19 cellular contexts compared by ENCODE assay signal in the genomic region with DNA sequence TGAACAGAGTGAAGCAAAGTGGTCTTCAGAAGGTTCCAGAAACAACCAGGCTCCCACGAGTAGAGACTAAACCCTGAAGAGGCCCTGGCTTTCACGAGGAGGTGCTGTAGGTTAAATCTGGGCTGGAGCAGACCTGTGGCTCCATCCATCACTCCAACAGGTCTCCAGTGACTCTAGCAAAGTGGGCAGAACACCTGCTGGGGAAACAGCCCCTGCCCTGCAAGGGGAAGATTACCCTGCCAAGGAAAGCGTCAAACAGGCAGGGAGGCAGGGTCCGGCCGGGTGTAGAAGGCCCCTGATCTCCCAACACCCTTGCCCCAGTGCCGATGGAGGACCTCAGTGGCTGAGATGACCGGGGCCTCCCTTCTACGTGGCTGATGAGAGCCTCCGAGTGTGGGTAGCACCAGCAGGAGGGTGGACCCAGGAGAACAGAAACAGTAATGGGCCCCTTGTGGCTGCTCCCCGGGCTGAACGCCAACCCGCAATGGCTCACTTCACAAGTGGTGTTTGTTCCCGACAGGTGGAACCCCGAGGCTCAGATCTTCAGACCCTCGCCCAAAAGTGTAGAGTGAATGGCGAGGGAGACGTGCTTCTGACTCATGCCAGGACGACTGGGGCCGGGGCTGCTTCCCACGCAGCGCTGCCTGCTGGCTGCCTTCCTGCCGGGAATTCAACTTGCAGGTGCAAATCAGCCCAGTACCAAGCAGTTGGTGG.
DNase-seq lines count a peak whose midpoint lies in the region; ATAC-seq, FAIRE-seq and TF ChIP-seq lines count a peak whose summit lies in the region.
"Had no signal": no experiment of that assay in that cellular context is flagged by ENCODE, and none has a peak within 500 bp of the region (broad histone marks: within the 10 kb centered on the region; RNA-seq: fewer than 3 reads in every experiment).

No MANE protein-coding gene starts in this region.

- POLR2A ChIA-PET in naive thymus-derived CD4-positive, alpha-beta T cell (lab: Charles Lee) = no interaction called here

- TF ChIP-seq CTCF in brain (conservative IDR thresholded peaks at IDR 0.05) (no peak), lung (IDR thresholded peaks at IDR 0.05; ENCODE audit: control extremely low read depth, extremely low read depth) (no peak), esophagus muscularis mucosa (IDR thresholded peaks at IDR 0.05) (no peak), glutamatergic neuron (IDR thresholded peaks at IDR 0.05; ENCODE audit: partially characterized antibody, unreplicated experiment) (no peak)

- ATAC-seq in Right ventricle myocardium inferior (peak; percentile 8), lung (ENCODE audit: insufficient read depth, low FRiP score) (peak; percentile 62)
- ATAC-seq in naive thymus-derived CD4-positive, alpha-beta T cell = no peak
- ATAC-seq: A549; stimulated activated memory B cell treated with anti-CD40 and anti-IgM and Interleukin-4, amounts not matched to agents 10 μg/mL and 1 μg/mL and 100 μg/mL, for 72 hours had no signal

- peak overlapping the region in 1 of 2 donors; percentile 9 for H3K27ac ChIP-seq in lung (ENCODE audit: low read depth in 1 of 2, low read length in 1 of 2)
- H3K27ac ChIP-seq in esophagus muscularis mucosa (replicated peaks in 1 of 4) = no peak overlapping the region
- no peak overlapping the region for H3K27ac ChIP-seq in naive thymus-derived CD4-positive, alpha-beta T cell (ENCODE audit: low read depth, low read length)
- H3K27ac ChIP-seq: A549, epithelial cell of prostate, hepatocyte had no signal

- DNase-seq in Right ventricle myocardium inferior (ENCODE audit: missing footprints) (no peak), cardiac septum (ENCODE audit: low spot score) (no peak), lung (ENCODE audit: low spot score) (peak; percentile 49), urothelium cell line (ENCODE audit: low spot score) (peak; percentile 55), esophagus muscularis mucosa (ENCODE audit: extremely low spot score) (no peak), glutamatergic neuron (no peak)
- DNase-seq in naive thymus-derived CD4-positive, alpha-beta T cell = no peak
- DNase-seq: activated CD4-positive, CD25-positive, alpha-beta regulatory T cell; activated naive CD8-positive, alpha-beta T cell treated with anti-CD3 and anti-CD28 coated beads for 36 hours; GF-D8; MM.1S; NCI-H524 treated with DMSO at 0.1 percent for 48 hours; nephron progenitor cell had no signal

- H3K4me1 ChIP-seq in lung (ENCODE audit: control insufficient read depth in 2 of 2, insufficient read depth in 2 of 2, low read length in 2 of 2) (peaks cover 0 to 3% of the 10 kb centered on the region in 2 donors), esophagus muscularis mucosa (peaks cover 0 to 11% (median 9%) of the 10 kb centered on the region in 4 donors)
- no peaks in the 10 kb centered on the region for H3K4me1 ChIP-seq in naive thymus-derived CD4-positive, alpha-beta T cell (ENCODE audit: control insufficient read depth in 2 of 2, insufficient read depth in 2 of 2, low read length in 2 of 2)
- H3K4me1 ChIP-seq: A549 had no signal

- intact Hi-C loops in Right ventricle myocardium inferior (cut with DNase I) = no loop called here
- intact Hi-C loops in cardiac septum (cut with DNase I) = no loop called here
- intact Hi-C loops in esophagus muscularis mucosa (cut with DNase I) = no loop called here
- intact Hi-C loops in naive thymus-derived CD4-positive, alpha-beta T cell (cut with micrococcal nuclease) = no loop called here

- TF ChIP-seq POLR2A in esophagus muscularis mucosa (IDR thresholded peaks at IDR 0.05; ENCODE audit: low read depth) = no peak

- H3K27me3 Mint-ChIP-seq in brain = peaks cover 7% of the 10 kb centered on the region
- H3K27me3 Mint-ChIP-seq in glutamatergic neuron (ENCODE audit: unreplicated experiment) = no peaks in the 10 kb centered on the region
- peaks cover 0 to 10% (median 6%) of the 10 kb centered on the region in 5 donors for H3K27me3 Mint-ChIP-seq in naive thymus-derived CD4-positive, alpha-beta T cell

- no peak for FAIRE-seq in urothelium cell line (lab: Jason Lieb, UNC)
- FAIRE-seq: A549, RCC 7860 had no signal

- WGBS in lung, 2 donors = 76 to 84% methylated on average over 22 of the region's 22 CpGs
- WGBS in esophagus muscularis mucosa = 81% methylated on average over 14 of the region's 22 CpGs

- no peak for TF ChIP-seq EP300 in esophagus muscularis mucosa (IDR thresholded peaks at IDR 0.05)

- H3K36me3 Mint-ChIP-seq in brain (no peaks in the 10 kb centered on the region), glutamatergic neuron (ENCODE audit: unreplicated experiment) (no peaks in the 10 kb centered on the region)
- H3K36me3 Mint-ChIP-seq in naive thymus-derived CD4-positive, alpha-beta T cell = no peaks in the 10 kb centered on the region
- H3K36me3 Mint-ChIP-seq: activated naive CD8-positive, alpha-beta T cell treated with anti-CD3 and anti-CD28 coated beads for 36 hours; stimulated activated memory B cell treated with anti-CD40 and anti-IgM and Interleukin-4, amounts not matched to agents 10 μg/mL and 1 μg/mL and 100 μg/mL, for 72 hours had no signal

- H3K9me3 Mint-ChIP-seq in brain = peaks cover 0 to 7% (median 0%) of the 10 kb centered on the region in 5 experiments
- H3K9me3 Mint-ChIP-seq in glutamatergic neuron (ENCODE audit: unreplicated experiment) = peaks cover 2% of the 10 kb centered on the region
- peaks cover 0 to 3% (median 0%) of the 10 kb centered on the region in 11 donors for H3K9me3 Mint-ChIP-seq in naive thymus-derived CD4-positive, alpha-beta T cell
- H3K9me3 Mint-ChIP-seq: activated naive CD8-positive, alpha-beta T cell treated with anti-CD3 and anti-CD28 coated beads for 36 hours had no signal

- H3K36me3 ChIP-seq in lung (ENCODE audit: control insufficient read depth in 2 of 2, insufficient read depth in 2 of 2, low read length in 2 of 2) = no peaks in the 10 kb centered on the region
- no peaks in the 10 kb centered on the region for H3K36me3 ChIP-seq in esophagus muscularis mucosa
- H3K36me3 ChIP-seq in naive thymus-derived CD4-positive, alpha-beta T cell (ENCODE audit: control insufficient read depth in 2 of 3, insufficient read depth in 3 of 3, low read length in 3 of 3) = no peaks in the 10 kb centered on the region

- H3K27ac Mint-ChIP-seq in brain = peak overlapping the region in 4 of 5 experiments; percentile 82 to 93 (median 90)
- H3K27ac Mint-ChIP-seq in glutamatergic neuron (ENCODE audit: unreplicated experiment) = no peak overlapping the region
- H3K27ac Mint-ChIP-seq in naive thymus-derived CD4-positive, alpha-beta T cell = no peak overlapping the region
- H3K27ac Mint-ChIP-seq: activated naive CD8-positive, alpha-beta T cell treated with anti-CD3 and anti-CD28 coated beads for 36 hours; nephron progenitor cell; stimulated activated memory B cell treated with anti-CD40 and anti-IgM and Interleukin-4, amounts not matched to agents 10 μg/mL and 1 μg/mL and 100 μg/mL, for 72 hours had no signal

- H3K9me3 ChIP-seq in lung (ENCODE audit: control insufficient read depth in 2 of 2, insufficient read depth in 1 of 2, low read length in 1 of 2) (peaks cover 0 to 3% of the 10 kb centered on the region in 2 donors), esophagus muscularis mucosa (no peaks in the 10 kb centered on the region)
- H3K9me3 ChIP-seq in naive thymus-derived CD4-positive, alpha-beta T cell (ENCODE audit: control insufficient read depth in 2 of 3, low read length in 3 of 3) = no peaks in the 10 kb centered on the region
- H3K9me3 ChIP-seq: A549 had no signal

- no peak overlapping the region for H3K4me3 ChIP-seq in lung
- H3K4me3 ChIP-seq in esophagus muscularis mucosa = no peak overlapping the region
- H3K4me3 ChIP-seq in naive thymus-derived CD4-positive, alpha-beta T cell (ENCODE audit: low read length) = no peak overlapping the region
- H3K4me3 ChIP-seq: A549, hepatocyte had no signal

- CTCF ChIA-PET in naive thymus-derived CD4-positive, alpha-beta T cell (lab: Charles Lee) = no interaction called here

- no peaks in the 10 kb centered on the region for H3K27me3 ChIP-seq in lung (ENCODE audit: control insufficient read depth, insufficient read depth)
- H3K27me3 ChIP-seq in esophagus muscularis mucosa = peaks cover 0 to 6% (median 0%) of the 10 kb centered on the region in 4 donors
- no peaks in the 10 kb centered on the region for H3K27me3 ChIP-seq in naive thymus-derived CD4-positive, alpha-beta T cell (ENCODE audit: control insufficient read depth in 2 of 2, insufficient read depth in 2 of 2, low read length in 2 of 2)
- H3K27me3 ChIP-seq: hepatocyte had no signal

- H3K4me3 Mint-ChIP-seq in brain (no peak overlapping the region), glutamatergic neuron (ENCODE audit: unreplicated experiment) (no peak overlapping the region)
- no peak overlapping the region for H3K4me3 Mint-ChIP-seq in naive thymus-derived CD4-positive, alpha-beta T cell
- H3K4me3 Mint-ChIP-seq: activated naive CD8-positive, alpha-beta T cell treated with anti-CD3 and anti-CD28 coated beads for 36 hours; nephron progenitor cell; stimulated activated memory B cell treated with anti-CD40 and anti-IgM and Interleukin-4, amounts not matched to agents 10 μg/mL and 1 μg/mL and 100 μg/mL, for 72 hours had no signal

- H3K4me1 Mint-ChIP-seq in brain = peaks cover 31% of the 10 kb centered on the region
- H3K4me1 Mint-ChIP-seq in glutamatergic neuron (ENCODE audit: low read depth, unreplicated experiment) = peaks cover 1% of the 10 kb centered on the region
- H3K4me1 Mint-ChIP-seq in naive thymus-derived CD4-positive, alpha-beta T cell = no peaks in the 10 kb centered on the region
- H3K4me1 Mint-ChIP-seq: activated naive CD8-positive, alpha-beta T cell treated with anti-CD3 and anti-CD28 coated beads for 36 hours; stimulated activated memory B cell treated with anti-CD40 and anti-IgM and Interleukin-4, amounts not matched to agents 10 μg/mL and 1 μg/mL and 100 μg/mL, for 72 hours had no signal

Comparison
In these comparisons a context has a peak if more than half of its experiments do, and no peak if none do; other contexts are left out.
1. DNase-seq: peak in lung (single experiment) and urothelium cell line (single experiment); none in Right ventricle myocardium inferior (single experiment), cardiac septum (single experiment), esophagus muscularis mucosa (single experiment), glutamatergic neuron (single experiment) and naive thymus-derived CD4-positive, alpha-beta T cell (0 of 9).
2. H3K27ac Mint-ChIP-seq: peak in brain (4 of 5); none in glutamatergic neuron (single experiment) and naive thymus-derived CD4-positive, alpha-beta T cell (0 of 9).